In the genomic region with DNA sequence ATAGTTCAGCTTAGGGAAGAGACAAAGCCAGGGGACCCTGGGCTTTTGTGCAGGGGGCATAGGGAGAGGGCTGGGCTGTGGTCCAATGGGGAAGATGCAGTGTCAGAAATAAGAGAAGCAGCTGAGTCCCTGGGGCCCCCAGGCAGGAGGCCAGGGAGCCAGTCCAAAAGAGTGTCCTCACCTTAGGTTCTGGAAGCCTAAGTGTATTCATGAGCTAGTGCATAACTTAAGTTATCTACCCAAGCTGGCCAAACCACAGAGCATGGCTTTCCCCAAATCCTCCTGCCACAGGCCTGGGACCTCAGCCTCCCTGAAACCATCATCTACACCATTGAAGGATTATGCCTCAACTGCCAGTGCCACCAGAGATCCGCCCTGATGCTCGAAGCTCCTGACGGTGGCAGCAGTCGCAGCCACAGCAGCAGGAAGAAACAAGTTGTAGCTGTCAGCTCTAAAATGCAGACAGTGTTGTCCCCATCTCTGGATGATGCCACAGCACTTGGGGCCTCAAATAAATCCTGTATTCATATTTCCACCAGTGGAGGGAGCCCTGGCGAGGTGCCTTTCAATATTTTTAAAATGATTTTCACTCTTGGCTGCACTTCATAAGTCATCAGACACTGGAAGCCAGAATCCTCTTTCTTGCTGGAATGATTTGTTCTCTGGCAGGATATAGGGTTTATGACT, we compare ENCODE assay signal across 12 cellular contexts.
A peak's percentile ranks its signal among the peaks of the same experiment; 100 is the strongest.
DNase-seq lines count a peak whose midpoint lies in the region; ATAC-seq and TF ChIP-seq lines count a peak whose summit lies in the region.
"Had no signal": no experiment of that assay in that cellular context is flagged by ENCODE, and none has a peak within 500 bp of the region (broad histone marks: within the 10 kb centered on the region; RNA-seq: fewer than 3 reads in every experiment).

No MANE protein-coding gene starts in this region.

- H3K27ac ChIP-seq in heart left ventricle: no peak overlapping the region
- H3K27ac ChIP-seq in Panc1 (ENCODE audit: low read length): no peak overlapping the region
- H3K27ac ChIP-seq in testis: peak overlapping the region in 1 of 2 donors; percentile 26
- H3K27ac ChIP-seq: BLaER1 treated with 17β-estradiol and CSF1 and Interleukin-3, amounts not matched to agents 10 nM and 100 nM had no signal

- no peak for TF ChIP-seq POLR2A in heart left ventricle (IDR thresholded peaks at IDR 0.05)
- no peak for TF ChIP-seq POLR2A in testis (IDR thresholded peaks at IDR 0.05)

- 68 to 81% (median 72%) methylated on average over 5 of the region's 5 CpGs for WGBS in heart left ventricle, 4 donors
- 66 to 80% methylated on average over 5 of the region's 5 CpGs for WGBS in testis, 2 donors

- DNase-seq in heart left ventricle: no peak
- DNase-seq in left ventricle myocardium superior: no peak
- DNase-seq in Panc1 (ENCODE audit: low read depth, low spot score): no peak
- peak; percentile 10 for DNase-seq in iPS-NIHi7 (ENCODE audit: extremely low spot score)
- DNase-seq in testis: peak; percentile 70
- no peak for DNase-seq in NCI-H1436 treated with DMSO at 0.1 percent for 48 hours (lab: John Stamatoyannopoulos, UW)
- DNase-seq: activated CD4-positive, alpha-beta T cell treated with anti-CD3 and anti-CD28 coated beads, Interleukin-2, amount 10 ng/mL, durations not matched to agents 24 days and 14 days; activated naive CD4-positive, alpha-beta T cell treated with anti-CD3 and anti-CD28 coated beads, Interleukin-2, amount 50 U/mL, for 16 hours; retina had no signal

- in situ Hi-C loops in Panc1 (cut with HindIII; ENCODE audit: low pct_unique_long_range_greater_than_20kb, low sequenced_read_pairs): no loop called here

- H3K4me3 ChIP-seq in heart left ventricle (no peak overlapping the region), Panc1 (ENCODE audit: low read depth in 2 of 2, low read length in 2 of 2) (no peak overlapping the region), testis (no peak overlapping the region)
- H3K4me3 ChIP-seq: BLaER1 treated with 17β-estradiol and CSF1 and Interleukin-3, amounts not matched to agents 10 nM and 100 nM had no signal

- H3K9me3 ChIP-seq in heart left ventricle: no peaks in the 10 kb centered on the region
- no peaks in the 10 kb centered on the region for H3K9me3 ChIP-seq in Panc1 (ENCODE audit: control insufficient read depth, insufficient read depth, low read depth, low read length)
- no peaks in the 10 kb centered on the region for H3K9me3 ChIP-seq in testis
- H3K9me3 ChIP-seq: BLaER1 treated with 17β-estradiol and CSF1 and Interleukin-3, amounts not matched to agents 10 nM and 100 nM had no signal

- no peaks in the 10 kb centered on the region for H3K27me3 ChIP-seq in heart left ventricle
- no peaks in the 10 kb centered on the region for H3K27me3 ChIP-seq in Panc1 (ENCODE audit: control insufficient read depth, insufficient read depth, low read length)
- H3K27me3 ChIP-seq in testis: no peaks in the 10 kb centered on the region
- H3K27me3 ChIP-seq: BLaER1 treated with 17β-estradiol and CSF1 and Interleukin-3, amounts not matched to agents 10 nM and 100 nM had no signal

- TF ChIP-seq CTCF in heart left ventricle (IDR thresholded peaks at IDR 0.05) (peak in 10 of 12 donors; percentile 14 to 57 (median 32)), Panc1 (IDR thresholded peaks at IDR 0.05) (peak; percentile 59), testis (IDR thresholded peaks at IDR 0.05) (peak; percentile 22 to 41 (median 39))

- H3K36me3 ChIP-seq in heart left ventricle (no peaks in the 10 kb centered on the region), Panc1 (ENCODE audit: control insufficient read depth, insufficient read depth, low read length) (no peaks in the 10 kb centered on the region), testis (ENCODE audit: low read depth, missing control alignments) (no peaks in the 10 kb centered on the region)
- H3K36me3 ChIP-seq: BLaER1 treated with 17β-estradiol and CSF1 and Interleukin-3, amounts not matched to agents 10 nM and 100 nM had no signal

- POLR2A ChIA-PET in Panc1 (lab: Charles Lee): no interaction called here

- ATAC-seq in heart left ventricle (peak in 2 of 4 donors; percentile 13 to 25), left ventricle myocardium superior (no peak), Panc1 (no peak), HG03469 (IDR thresholded peaks at IDR 0.05; ENCODE audit: unreplicated experiment) (no peak), HG02610 (IDR thresholded peaks at IDR 0.05; ENCODE audit: unreplicated experiment) (no peak)

- BruUV-seq in Panc1 (replicated peaks; lab: Mats Ljungman, UMichigan): no TSS peak

- intact Hi-C loops in heart left ventricle (cut with DNase I): loop anchor here in 7 of 10 donors (2.0 to 10.0 kb wide), 6 partner anchors 273 to 585 kb away; partner anchors contain the start of gene GRID1 (in 2 of the 7)
- intact Hi-C loops in left ventricle myocardium superior (cut with micrococcal nuclease): no loop called here
- intact Hi-C loops in Panc1 (cut with micrococcal nuclease; ENCODE audit: unreplicated experiment): no loop called here
- intact Hi-C loops in testis (cut with DNase I; ENCODE audit: low total_unique reads): no loop called here

- CTCF ChIA-PET in Panc1 (lab: Charles Lee): no interaction called here

- H3K4me1 ChIP-seq in heart left ventricle (peaks cover 0 to 9% (median 2%) of the 10 kb centered on the region in 12 donors), Panc1 (ENCODE audit: control insufficient read depth, insufficient read depth, low read length) (no peaks in the 10 kb centered on the region), testis (peaks cover 18% of the 10 kb centered on the region)
- H3K4me1 ChIP-seq: BLaER1 treated with 17β-estradiol and CSF1 and Interleukin-3, amounts not matched to agents 10 nM and 100 nM had no signal

Comparison
In these comparisons a context has a peak if more than half of its experiments do, and no peak if none do; other contexts are left out.
1. intact Hi-C loops: an anchor here in heart left ventricle (2.0 to 10.0 kb wide); none called in left ventricle myocardium superior, Panc1 and testis.
2. DNase-seq: peak in iPS-NIHi7 (single experiment) and testis (single experiment); none in heart left ventricle (0 of 5), left ventricle myocardium superior (single experiment), Panc1 (single experiment) and NCI-H1436 treated with DMSO at 0.1 percent for 48 hours (single experiment).
3. Peak in every context shown above with its lines, with median percentiles within 50 percentile points of each other: CTCF ChIP-seq.